10 cellular contexts compared by ENCODE assay signal in genomic region chr13:26983533-26984315, GRCh38.
DNase-seq lines count a peak whose midpoint lies in the region; TF ChIP-seq lines count a peak whose summit lies in the region.
"Had no signal": no experiment of that assay in that cellular context is flagged by ENCODE, and none has a peak within 500 bp of the region (broad histone marks: within the 10 kb centered on the region; RNA-seq: fewer than 3 reads in every experiment).

No MANE protein-coding gene starts in this region.

- H3K9me3 ChIP-seq in Peyer's patch (no peaks in the 10 kb centered on the region), prostate gland (no peaks in the 10 kb centered on the region)

- DNase-seq in Daoy (ENCODE audit: low read depth) = peak; percentile 76
- DNase-seq in Peyer's patch = no peak
- DNase-seq in fibroblast of the aortic adventitia (ENCODE audit: low read depth) = peak; percentile 41
- no peak for DNase-seq in prostate gland (ENCODE audit: low spot score)
- no peak for DNase-seq in dermis blood vessel endothelial cell
- DNase-seq in AML-193 (lab: John Stamatoyannopoulos, UW) = no peak
- no peak for DNase-seq in NCI-H1436 treated with DMSO at 0.1 percent for 48 hours (lab: John Stamatoyannopoulos, UW)
- DNase-seq in SK-N-DZ (ENCODE audit: low spot score) = no peak
- DNase-seq: NCI-H524 treated with DMSO at 0.1 percent for 48 hours; stimulated activated CD4-positive, alpha-beta T cell treated with anti-CD3 and anti-CD28 coated beads, Interleukin-1b, Interleukin-23, amount 100 ng/mL, for 48 hours had no signal

- intact Hi-C loops in prostate gland (cut with DNase I) = loop anchor here (5.0 kb wide), 2 partner anchors 36 to 189 kb away; partner anchors contain the start of gene USP12

- no peaks in the 10 kb centered on the region for H3K36me3 ChIP-seq in Peyer's patch
- no peaks in the 10 kb centered on the region for H3K36me3 ChIP-seq in prostate gland

- H3K4me1 ChIP-seq in Peyer's patch (peaks cover 0 to 47% (median 7%) of the 10 kb centered on the region in 4 donors), prostate gland (replicated peaks) (peaks cover 4% of the 10 kb centered on the region)

- H3K4me3 ChIP-seq in Peyer's patch = no peak overlapping the region
- no peak overlapping the region for H3K4me3 ChIP-seq in fibroblast of the aortic adventitia (ENCODE audit: low read depth, low read length)
- no peak overlapping the region for H3K4me3 ChIP-seq in prostate gland

- H3K27me3 ChIP-seq in Peyer's patch (no peaks in the 10 kb centered on the region), prostate gland (replicated peaks; ENCODE audit: insufficient read depth) (no peaks in the 10 kb centered on the region)

- 81% methylated on average over 12 of the region's 12 CpGs for WGBS in prostate gland

- TF ChIP-seq POLR2A in Peyer's patch (IDR thresholded peaks at IDR 0.05) (no peak), prostate gland (IDR thresholded peaks at IDR 0.05) (no peak)

- peak overlapping the region; percentile 3 to 89 (median 60) for H3K27ac ChIP-seq in Peyer's patch
- H3K27ac ChIP-seq in prostate gland = peak overlapping the region; percentile 24 to 55

- TF ChIP-seq CTCF in Peyer's patch (IDR thresholded peaks at IDR 0.05) (no peak), fibroblast of the aortic adventitia (IDR thresholded peaks at IDR 0.05; ENCODE audit: insufficient read depth, low read length) (no peak), prostate gland (IDR thresholded peaks at IDR 0.05) (no peak)

Comparison
In these comparisons a context has a peak if more than half of its experiments do, and no peak if none do; other contexts are left out.
1. DNase-seq: peak in Daoy (single experiment) and fibroblast of the aortic adventitia (single experiment); none in Peyer's patch (0 of 3), prostate gland (single experiment), dermis blood vessel endothelial cell (single experiment), AML-193 (0 of 2), NCI-H1436 treated with DMSO at 0.1 percent for 48 hours (single experiment) and SK-N-DZ (single experiment).